10 cellular contexts compared by ENCODE assay signal in genomic region chr11:118051611-118052461, GRCh38. TPM values are rescaled to one million over a fixed set of nuclear protein-coding genes. Genes with fewer than 3 reads are reported as not detected.
DNase-seq lines count a peak whose midpoint lies in the region; ATAC-seq and TF ChIP-seq lines count a peak whose summit lies in the region.
"Had no signal": no experiment of that assay in that cellular context is flagged by ENCODE, and none has a peak within 500 bp of the region (broad histone marks: within the 10 kb centered on the region; RNA-seq: fewer than 3 reads in every experiment).

No MANE protein-coding gene starts in this region.

- H3K4me1 ChIP-seq in foreskin keratinocyte = no peaks in the 10 kb centered on the region
- H3K4me1 ChIP-seq: psoas muscle had no signal

- no peak overlapping the region for H3K27ac ChIP-seq in foreskin keratinocyte
- H3K27ac ChIP-seq: psoas muscle, SK-N-MC had no signal

- peak; percentile 47 for ATAC-seq in GM21529 (IDR thresholded peaks at IDR 0.05; ENCODE audit: unreplicated experiment)
- ATAC-seq in foreskin keratinocyte = no peak
- ATAC-seq in GM21528 (IDR thresholded peaks at IDR 0.05; ENCODE audit: low FRiP score, unreplicated experiment) = no peak

- H3K27me3 ChIP-seq in foreskin keratinocyte = peaks cover 6% of the 10 kb centered on the region

- peak; percentile 33 to 38 for DNase-seq in activated CD4-positive, alpha-beta T cell treated with anti-CD3 and anti-CD28 coated beads for 24 hours (ENCODE audit: low read depth in 2 of 2)
- DNase-seq in central memory CD4-positive, alpha-beta T cell = peak; percentile 89
- peak; percentile 41 to 54 for DNase-seq in stimulated activated CD8-positive, alpha-beta memory T cell treated with anti-CD3 and anti-CD28 coated beads, Interleukin-15, amount 100 ng/mL, for 48 hours (ENCODE audit: low read depth in 2 of 2)
- DNase-seq in foreskin keratinocyte = no peak
- DNase-seq in SKM-1 treated with dmso at 0.1 percent for 144 hours (lab: John Stamatoyannopoulos, UW; ENCODE audit: unreplicated experiment) = no peak
- no peak for DNase-seq in AG08395 (ENCODE audit: low spot score)

- no peak for TF ChIP-seq CTCF in foreskin keratinocyte (conservative IDR thresholded peaks at IDR 0.05)

RNA-seq across cellular contexts. Expression of gene TMPRSS4, which starts 25.0 kb away (rescaled TPM):
- 1.1 and 1.2 TPM in 2 replicates for total RNA-seq in foreskin keratinocyte
- polyA plus RNA-seq in foreskin keratinocyte = 0.78 and 1.1 TPM in 2 replicates

RNA-seq across cellular contexts. Expression of gene SMIM35, which starts 34.9 kb away (rescaled TPM):
- total RNA-seq in foreskin keratinocyte = not detected in 2 replicates
- polyA plus RNA-seq in foreskin keratinocyte = not detected in 2 replicates
- polyA plus RNA-seq: psoas muscle had no signal

Comparison
In these comparisons a context has a peak if more than half of its experiments do, and no peak if none do; other contexts are left out.
1. DNase-seq: peak in activated CD4-positive, alpha-beta T cell treated with anti-CD3 and anti-CD28 coated beads for 24 hours (2 of 2), central memory CD4-positive, alpha-beta T cell (single experiment) and stimulated activated CD8-positive, alpha-beta memory T cell treated with anti-CD3 and anti-CD28 coated beads, Interleukin-15, amount 100 ng/mL, for 48 hours (2 of 2); none in foreskin keratinocyte (0 of 2), SKM-1 treated with dmso at 0.1 percent for 144 hours (single experiment) and AG08395 (single experiment).